1 cellular context compared by ENCODE assay signal in genomic region chr11:30861506-30861905, GRCh38.
TF ChIP-seq lines count a peak whose summit lies in the region.

No MANE protein-coding gene starts in this region.

TF ChIP-seq in GM23338, 12 proteins besides CTCF, POLR2A, EP300 and RAD21 (continued from another document):
- TF ChIP-seq ZNF462 (CRISPR knock-in tag; IDR thresholded peaks at IDR 0.05) (no peak), EZH2phosphoT487 (IDR thresholded peaks at IDR 0.05; ENCODE audit: unreplicated experiment) (no peak), ETS1 (IDR thresholded peaks at IDR 0.05) (no peak), REST (IDR thresholded peaks at IDR 0.05; ENCODE audit: unreplicated experiment) (no peak)
TF ChIP-seq in GM23338: peak in this region for 0.
